ENCODE assay signal across 1 cellular context in genomic region chr4:67918428-67918827, GRCh38.
TF ChIP-seq lines count a peak whose summit lies in the region.

No MANE protein-coding gene starts in this region.

TF ChIP-seq in HepG2, 621 proteins besides CTCF, POLR2A, EP300 and RAD21:
- peak; percentile 46 for TF ChIP-seq STAG1 (CRISPR knock-in tag; IDR thresholded peaks at IDR 0.05)
- TF ChIP-seq ZNF24 (IDR thresholded peaks at IDR 0.05): no peak
- TF ChIP-seq SMC3 (IDR thresholded peaks at IDR 0.05; ENCODE audit: low read length): no peak
- no peak for TF ChIP-seq CENPX (CRISPR knock-in tag; IDR thresholded peaks at IDR 0.05)
- TF ChIP-seq ATF7 (IDR thresholded peaks at IDR 0.05): 0 out of 2 replicates have a peak, but pooled peaks have one; percentile 17
- no peak for TF ChIP-seq ATF7 (CRISPR knock-in tag; IDR thresholded peaks at IDR 0.05)
- no peak for TF ChIP-seq ZSCAN5A (CRISPR knock-in tag; IDR thresholded peaks at IDR 0.05; ENCODE audit: borderline replicate concordance)
- TF ChIP-seq MAFK (conservative IDR thresholded peaks at IDR 0.05 in 1 of 2, IDR thresholded peaks at IDR 0.05 in 1 of 2; ENCODE audit: low read length in 2 of 2): peak in 1 of 2 experiments; percentile 44; a peak in 1 of 4 replicates
- no peak for TF ChIP-seq CHCHD3 (CRISPR knock-in tag; IDR thresholded peaks at IDR 0.05)
- no peak for TF ChIP-seq JUND (CRISPR knock-in tag; IDR thresholded peaks at IDR 0.05)
- TF ChIP-seq KLF9 (CRISPR knock-in tag; IDR thresholded peaks at IDR 0.05; ENCODE audit: low read depth): no peak
- TF ChIP-seq ISX (CRISPR knock-in tag; conservative IDR thresholded peaks at IDR 0.05): no peak
- TF ChIP-seq SOX5 (CRISPR knock-in tag; IDR thresholded peaks at IDR 0.05; ENCODE audit: borderline replicate concordance): no peak
- no peak for TF ChIP-seq ATM (IDR thresholded peaks at IDR 0.05; ENCODE audit: borderline replicate concordance)
- no peak for TF ChIP-seq GLI4 (CRISPR knock-in tag; IDR thresholded peaks at IDR 0.05; ENCODE audit: borderline replicate concordance)
- no peak for TF ChIP-seq ZNF746 (CRISPR knock-in tag; IDR thresholded peaks at IDR 0.05)
